ENCODE assay signal across 25 cellular contexts in genomic region chr11:10629431-10630002, GRCh38.
"Had no signal": no experiment of that assay in that cellular context is flagged by ENCODE, and none has a peak within 500 bp of the region (broad histone marks: within the 10 kb centered on the region; RNA-seq: fewer than 3 reads in every experiment).

No MANE protein-coding gene starts in this region.

- H3K9ac ChIP-seq: neural progenitor cell, SK-N-SH had no signal

- H3K9me2 ChIP-seq: SK-N-SH had no signal

- H3K4me3 Mint-ChIP-seq: activated CD8-positive, alpha-beta T cell treated with anti-CD3 and anti-CD28 coated beads, Interleukin-2, amount 10 ng/mL, durations not matched to agents 7 days and 5 days; activated naive CD8-positive, alpha-beta T cell treated with anti-CD3 and anti-CD28 coated beads, Interleukin-2, amount 50 U/mL, for 24 hours; activated T-cell treated with anti-CD3 and anti-CD28 coated beads, Interleukin-2, amount 50 U/mL, for 24 hours; immature natural killer cell; naive thymus-derived CD8-positive, alpha-beta T cell; neural progenitor cell; T-helper 17 cell had no signal

- ATAC-seq: activated CD8-positive, alpha-beta T cell treated with anti-CD3 and anti-CD28 coated beads, Interleukin-2, amount 10 ng/mL, durations not matched to agents 7 days and 5 days; activated naive CD8-positive, alpha-beta T cell treated with anti-CD3 and anti-CD28 coated beads, Interleukin-2, amount 50 U/mL, for 24 hours; heart left ventricle; right cardiac atrium; stimulated activated naive CD8-positive, alpha-beta T cell treated with anti-CD3 and anti-CD28 coated beads, Interleukin-15, Interleukin-2, amounts not matched to agents 100 U/mL and 50 U/mL, for 24 hours; T-helper 17 cell had no signal

- H3K27me3 ChIP-seq: colonic mucosa, dorsolateral prefrontal cortex, heart left ventricle, neural progenitor cell, upper lobe of left lung had no signal

- H3K9me3 Mint-ChIP-seq: activated naive CD8-positive, alpha-beta T cell treated with anti-CD3 and anti-CD28 coated beads, Interleukin-2, amount 50 U/mL, for 24 hours; activated T-cell treated with anti-CD3 and anti-CD28 coated beads, Interleukin-2, amount 50 U/mL, for 24 hours; immature natural killer cell; naive thymus-derived CD8-positive, alpha-beta T cell; neural progenitor cell had no signal

- H3K9me3 ChIP-seq: colonic mucosa, heart left ventricle, SK-N-SH, upper lobe of left lung had no signal

- H3K4me2 ChIP-seq: neural progenitor cell, SK-N-SH had no signal

- H3K27ac Mint-ChIP-seq: activated CD8-positive, alpha-beta T cell treated with anti-CD3 and anti-CD28 coated beads, Interleukin-2, amount 10 ng/mL, durations not matched to agents 7 days and 5 days; activated T-cell treated with anti-CD3 and anti-CD28 coated beads, Interleukin-2, amount 50 U/mL, for 24 hours; immature natural killer cell; T-helper 17 cell had no signal

- H3K36me3 Mint-ChIP-seq: immature natural killer cell; naive thymus-derived CD8-positive, alpha-beta T cell had no signal

- DNase-seq: activated CD8-positive, alpha-beta T cell treated with anti-CD3 and anti-CD28 coated beads, Interleukin-2, amount 10 ng/mL, durations not matched to agents 7 days and 5 days; activated gamma-delta T cell; activated naive CD4-positive, alpha-beta T cell treated with anti-CD3 and anti-CD28 coated beads, Interleukin-2, amount 50 U/mL, for 16 hours; activated naive CD8-positive, alpha-beta T cell treated with anti-CD3 and anti-CD28 coated beads, Interleukin-2, amount 50 U/mL, for 24 hours; activated T-cell treated with anti-CD3 and anti-CD28 coated beads, Interleukin-2, amount 50 U/mL, for 24 hours; amygdala; cerebellar nuclear complex; colonic mucosa; dorsolateral prefrontal cortex; effector memory CD4-positive, alpha-beta T cell; erythroblast; foreskin fibroblast; heart left ventricle; hypothalamus; immature natural killer cell; mesenchymal stem cell; naive thymus-derived CD8-positive, alpha-beta T cell; right cardiac atrium; SK-N-SH; stimulated activated CD4-positive, alpha-beta T cell treated with anti-CD3 and anti-CD28 coated beads, Interleukin-2, amount 100 ng/mL, for 48 hours; stimulated activated naive CD8-positive, alpha-beta T cell treated with anti-CD3 and anti-CD28 coated beads, Interleukin-15, Interleukin-2, amounts not matched to agents 100 U/mL and 50 U/mL, for 24 hours; T-helper 17 cell; T1000 had no signal

- H3K4me3 ChIP-seq: colonic mucosa, dorsolateral prefrontal cortex, heart left ventricle, neural progenitor cell, upper lobe of left lung had no signal

- H2AFZ ChIP-seq: neural progenitor cell had no signal

- H3K27me3 Mint-ChIP-seq: activated naive CD8-positive, alpha-beta T cell treated with anti-CD3 and anti-CD28 coated beads, Interleukin-2, amount 50 U/mL, for 24 hours; activated T-cell treated with anti-CD3 and anti-CD28 coated beads, Interleukin-2, amount 50 U/mL, for 24 hours had no signal

- H3K36me3 ChIP-seq: colonic mucosa, neural progenitor cell, upper lobe of left lung had no signal

- H3K27ac ChIP-seq: colonic mucosa, dorsolateral prefrontal cortex, neural progenitor cell, upper lobe of left lung had no signal

- H3K4me1 ChIP-seq: colonic mucosa, neural progenitor cell had no signal

- H3K4me1 Mint-ChIP-seq: immature natural killer cell had no signal
